In genomic region chr20:62210496-62210855, GRCh38 we compare ENCODE assay signal across 1 cellular context.
TF ChIP-seq lines count a peak whose summit lies in the region.

No MANE protein-coding gene starts in this region.

TF ChIP-seq in SK-N-SH, 30 proteins besides CTCF, POLR2A, EP300 and RAD21 (continued from another document):
- no peak for TF ChIP-seq MEF2A (IDR thresholded peaks at IDR 0.05; ENCODE audit: borderline replicate concordance, low read depth)
TF ChIP-seq in SK-N-SH: peak in this region for 0.
